In the genomic region with DNA sequence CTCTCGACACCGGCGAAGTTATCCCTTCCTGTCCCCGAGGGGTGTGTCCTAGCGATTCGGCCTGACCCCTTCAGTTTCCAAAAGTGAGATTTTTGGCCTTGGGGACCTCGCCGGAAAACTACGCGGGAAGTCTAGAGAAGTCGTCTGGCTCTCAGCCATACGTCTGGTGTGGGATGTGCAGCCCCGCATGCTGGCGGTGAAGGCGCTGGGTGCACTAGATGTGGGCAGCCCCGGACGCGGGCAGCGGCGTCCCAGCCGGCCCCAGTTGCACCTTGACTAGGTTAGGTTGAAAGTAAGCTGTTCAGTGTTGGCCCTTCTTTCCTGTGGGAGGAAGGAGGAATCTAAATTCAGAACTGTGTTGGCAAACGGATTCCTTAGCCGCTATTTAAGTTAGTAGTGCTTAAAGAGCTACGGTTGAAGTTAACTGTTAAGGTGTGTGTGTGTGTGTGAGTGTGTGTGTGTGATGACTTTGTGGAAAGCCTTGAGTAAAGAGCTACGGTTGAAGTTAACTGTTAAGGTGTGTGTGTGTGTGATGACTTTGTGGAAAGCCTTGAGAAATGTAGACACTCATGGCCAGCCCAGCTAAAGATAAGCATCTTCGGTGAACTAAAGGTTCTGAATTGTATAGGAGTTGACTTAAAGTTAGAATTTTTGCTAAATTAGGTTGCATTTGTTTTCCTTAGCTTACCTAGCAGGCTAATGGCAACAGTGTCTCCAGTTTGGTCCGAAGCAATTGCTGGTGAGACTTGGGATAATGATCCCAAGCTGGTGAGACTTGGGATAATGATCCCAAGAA, we compare ENCODE assay signal across 8 cellular contexts. TPM values are rescaled to one million over a fixed set of nuclear protein-coding genes. Genes with fewer than 3 reads are reported as not detected.
A peak's percentile ranks its signal among the peaks of the same experiment; 100 is the strongest.
DNase-seq lines count a peak whose midpoint lies in the region; ATAC-seq and TF ChIP-seq lines count a peak whose summit lies in the region.

No MANE protein-coding gene starts in this region.

- DNase-seq in NCI-H146 (lab: John Stamatoyannopoulos, UW), result peak; percentile 18
- DNase-seq in NCI-H146 treated with DMSO at 0.1 percent for 48 hours (lab: John Stamatoyannopoulos, UW; ENCODE audit: unreplicated experiment), result no peak
- DNase-seq in T-helper 22 cell (ENCODE audit: low read depth), result peak; percentile 11
- DNase-seq in iPS-NIHi11 (ENCODE audit: low spot score), result peak; percentile 37

- no peak for TF ChIP-seq CTCF in brain (conservative IDR thresholded peaks at IDR 0.05)

- H3K27me3 Mint-ChIP-seq in brain, result peaks cover 12% of the 10 kb centered on the region

- peak overlapping the region; percentile 80 to 91 (median 89) for H3K4me3 Mint-ChIP-seq in brain

- peak overlapping the region; percentile 67 to 99 (median 95) for H3K4me3 ChIP-seq in skin epidermis

- H3K27ac Mint-ChIP-seq in brain, result peak overlapping the region; percentile 5 to 87 (median 77)

- peaks cover 4% of the 10 kb centered on the region for H3K36me3 Mint-ChIP-seq in brain

- no peaks in the 10 kb centered on the region for H3K9me3 Mint-ChIP-seq in brain

- H3K4me1 Mint-ChIP-seq in brain, result peaks cover 16% of the 10 kb centered on the region

- ATAC-seq in HG03432 (IDR thresholded peaks at IDR 0.05; ENCODE audit: unreplicated experiment) (peak; percentile 20), HG02852 (IDR thresholded peaks at IDR 0.05; ENCODE audit: unreplicated experiment) (no peak)

- peak overlapping the region in 20 of 21 experiments; percentile 78 to 99 (median 93) for H3K27ac ChIP-seq in skin epidermis

RNA-seq across cellular contexts. Expression of a gene that starts 1.2 kb away (rescaled TPM):
- polyA plus RNA-seq in brain (ENCODE audit: insufficient read depth, low read depth, low replicate concordance), result 22.8 TPM
